ENCODE assay signal across 8 cellular contexts in the genomic region with DNA sequence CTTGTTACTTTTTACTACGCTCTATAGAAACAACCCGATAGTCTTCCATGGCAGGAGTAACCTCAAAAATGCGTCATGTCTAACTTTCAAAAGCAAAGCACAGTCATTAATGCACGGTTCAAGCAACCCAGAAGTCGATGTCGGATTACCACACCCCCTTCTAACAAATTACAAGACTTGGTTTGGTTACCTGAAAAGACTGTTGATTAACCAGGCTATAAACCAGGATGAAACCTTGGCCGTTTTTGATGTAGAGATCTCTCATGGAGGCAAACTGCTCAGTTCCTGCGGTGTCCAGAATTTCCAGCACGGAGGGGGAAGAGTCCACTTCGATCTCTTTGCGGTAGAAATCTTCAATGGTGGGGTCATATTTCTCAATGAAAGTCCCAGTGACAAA. TPM values are rescaled to one million over a fixed set of nuclear protein-coding genes. Genes with fewer than 3 reads are reported as not detected.
DNase-seq lines count a peak whose midpoint lies in the region; ATAC-seq and TF ChIP-seq lines count a peak whose summit lies in the region.

No MANE protein-coding gene starts in this region.

- H3K27me3 Mint-ChIP-seq in WTC11 (ENCODE audit: low read depth): no peaks in the 10 kb centered on the region

- H3K36me3 Mint-ChIP-seq in WTC11: peaks cover 9% of the 10 kb centered on the region

- H3K27ac Mint-ChIP-seq in WTC11: peak overlapping the region; percentile 87

- DNase-seq in NCI-H345 (lab: John Stamatoyannopoulos, UW): peak; percentile 41
- DNase-seq in NCI-H345 treated with DMSO at 0.1 percent for 48 hours (lab: John Stamatoyannopoulos, UW; ENCODE audit: unreplicated experiment): no peak
- DNase-seq in WTC11 (ENCODE audit: low spot score): no peak
- peak; percentile 59 for DNase-seq in fibroblast of mammary gland (ENCODE audit: low read depth)
- peak; percentile 48 for DNase-seq in retina

- peak; percentile 7 for ATAC-seq in HG03108 (IDR thresholded peaks at IDR 0.05; ENCODE audit: unreplicated experiment)
- no peak for ATAC-seq in WTC11
- ATAC-seq in GM18873 (IDR thresholded peaks at IDR 0.05; ENCODE audit: low FRiP score, unreplicated experiment): no peak
- no peak for ATAC-seq in GM19351 (IDR thresholded peaks at IDR 0.05; ENCODE audit: unreplicated experiment)

- TF ChIP-seq CTCF in WTC11 (IDR thresholded peaks at IDR 0.05) (no peak), fibroblast of mammary gland (conservative IDR thresholded peaks at IDR 0.05; ENCODE audit: control insufficient read depth, insufficient read depth, low read depth, low read length) (no peak)

- peaks cover 15% of the 10 kb centered on the region for H3K4me1 Mint-ChIP-seq in WTC11

- no peaks in the 10 kb centered on the region for H3K9me3 Mint-ChIP-seq in WTC11

- POLR2A ChIA-PET in WTC11 (lab: Charles Lee): no interaction called here

- peak overlapping the region; percentile 89 for H3K4me3 Mint-ChIP-seq in WTC11

- CTCF ChIA-PET in WTC11 (lab: Charles Lee): interaction anchor here (1.2 to 4.9 kb wide), 3 partner anchors 45 to 375 kb away, joined by 3 to 113 read pairs (median 3); no protein-coding TSS in a partner anchor

- peak overlapping the region; percentile 72 for H3K4me3 ChIP-seq in fibroblast of mammary gland (ENCODE audit: control insufficient read depth, low read depth, low read length)

TF ChIP-seq in WTC11, 78 proteins besides CTCF, POLR2A, EP300 and RAD21:
- TF ChIP-seq, protein P1, sequence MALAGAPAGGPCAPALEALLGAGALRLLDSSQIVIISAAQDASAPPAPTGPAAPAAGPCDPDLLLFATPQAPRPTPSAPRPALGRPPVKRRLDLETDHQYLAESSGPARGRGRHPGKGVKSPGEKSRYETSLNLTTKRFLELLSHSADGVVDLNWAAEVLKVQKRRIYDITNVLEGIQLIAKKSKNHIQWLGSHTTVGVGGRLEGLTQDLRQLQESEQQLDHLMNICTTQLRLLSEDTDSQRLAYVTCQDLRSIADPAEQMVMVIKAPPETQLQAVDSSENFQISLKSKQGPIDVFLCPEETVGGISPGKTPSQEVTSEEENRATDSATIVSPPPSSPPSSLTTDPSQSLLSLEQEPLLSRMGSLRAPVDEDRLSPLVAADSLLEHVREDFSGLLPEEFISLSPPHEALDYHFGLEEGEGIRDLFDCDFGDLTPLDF (CRISPR knock-in tag; IDR thresholded peaks at IDR 0.05): no peak
- TF ChIP-seq FOXP1 (CRISPR knock-in tag; IDR thresholded peaks at IDR 0.05; ENCODE audit: borderline replicate concordance): no peak
- TF ChIP-seq, protein P2, sequence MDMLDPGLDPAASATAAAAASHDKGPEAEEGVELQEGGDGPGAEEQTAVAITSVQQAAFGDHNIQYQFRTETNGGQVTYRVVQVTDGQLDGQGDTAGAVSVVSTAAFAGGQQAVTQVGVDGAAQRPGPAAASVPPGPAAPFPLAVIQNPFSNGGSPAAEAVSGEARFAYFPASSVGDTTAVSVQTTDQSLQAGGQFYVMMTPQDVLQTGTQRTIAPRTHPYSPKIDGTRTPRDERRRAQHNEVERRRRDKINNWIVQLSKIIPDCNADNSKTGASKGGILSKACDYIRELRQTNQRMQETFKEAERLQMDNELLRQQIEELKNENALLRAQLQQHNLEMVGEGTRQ (CRISPR knock-in tag; IDR thresholded peaks at IDR 0.05): no peak
- TF ChIP-seq, protein P3, sequence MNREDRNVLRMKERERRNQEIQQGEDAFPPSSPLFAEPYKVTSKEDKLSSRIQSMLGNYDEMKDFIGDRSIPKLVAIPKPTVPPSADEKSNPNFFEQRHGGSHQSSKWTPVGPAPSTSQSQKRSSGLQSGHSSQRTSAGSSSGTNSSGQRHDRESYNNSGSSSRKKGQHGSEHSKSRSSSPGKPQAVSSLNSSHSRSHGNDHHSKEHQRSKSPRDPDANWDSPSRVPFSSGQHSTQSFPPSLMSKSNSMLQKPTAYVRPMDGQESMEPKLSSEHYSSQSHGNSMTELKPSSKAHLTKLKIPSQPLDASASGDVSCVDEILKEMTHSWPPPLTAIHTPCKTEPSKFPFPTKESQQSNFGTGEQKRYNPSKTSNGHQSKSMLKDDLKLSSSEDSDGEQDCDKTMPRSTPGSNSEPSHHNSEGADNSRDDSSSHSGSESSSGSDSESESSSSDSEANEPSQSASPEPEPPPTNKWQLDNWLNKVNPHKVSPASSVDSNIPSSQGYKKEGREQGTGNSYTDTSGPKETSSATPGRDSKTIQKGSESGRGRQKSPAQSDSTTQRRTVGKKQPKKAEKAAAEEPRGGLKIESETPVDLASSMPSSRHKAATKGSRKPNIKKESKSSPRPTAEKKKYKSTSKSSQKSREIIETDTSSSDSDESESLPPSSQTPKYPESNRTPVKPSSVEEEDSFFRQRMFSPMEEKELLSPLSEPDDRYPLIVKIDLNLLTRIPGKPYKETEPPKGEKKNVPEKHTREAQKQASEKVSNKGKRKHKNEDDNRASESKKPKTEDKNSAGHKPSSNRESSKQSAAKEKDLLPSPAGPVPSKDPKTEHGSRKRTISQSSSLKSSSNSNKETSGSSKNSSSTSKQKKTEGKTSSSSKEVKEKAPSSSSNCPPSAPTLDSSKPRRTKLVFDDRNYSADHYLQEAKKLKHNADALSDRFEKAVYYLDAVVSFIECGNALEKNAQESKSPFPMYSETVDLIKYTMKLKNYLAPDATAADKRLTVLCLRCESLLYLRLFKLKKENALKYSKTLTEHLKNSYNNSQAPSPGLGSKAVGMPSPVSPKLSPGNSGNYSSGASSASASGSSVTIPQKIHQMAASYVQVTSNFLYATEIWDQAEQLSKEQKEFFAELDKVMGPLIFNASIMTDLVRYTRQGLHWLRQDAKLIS (CRISPR knock-in tag; IDR thresholded peaks at IDR 0.05; ENCODE audit: borderline replicate concordance): no peak
- no peak for TF ChIP-seq NFYB (CRISPR knock-in tag; conservative IDR thresholded peaks at IDR 0.05; ENCODE audit: low read depth)
- TF ChIP-seq GRHL2 (CRISPR knock-in tag; IDR thresholded peaks at IDR 0.05; ENCODE audit: insufficient replicate concordance, severe bottlenecking): no peak
- TF ChIP-seq NR1H2 (CRISPR knock-in tag; IDR thresholded peaks at IDR 0.05): no peak
- TF ChIP-seq, protein P4, sequence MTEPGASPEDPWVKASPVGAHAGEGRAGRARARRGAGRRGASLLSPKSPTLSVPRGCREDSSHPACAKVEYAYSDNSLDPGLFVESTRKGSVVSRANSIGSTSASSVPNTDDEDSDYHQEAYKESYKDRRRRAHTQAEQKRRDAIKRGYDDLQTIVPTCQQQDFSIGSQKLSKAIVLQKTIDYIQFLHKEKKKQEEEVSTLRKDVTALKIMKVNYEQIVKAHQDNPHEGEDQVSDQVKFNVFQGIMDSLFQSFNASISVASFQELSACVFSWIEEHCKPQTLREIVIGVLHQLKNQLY (CRISPR knock-in tag; IDR thresholded peaks at IDR 0.05): no peak
- TF ChIP-seq, protein P5, sequence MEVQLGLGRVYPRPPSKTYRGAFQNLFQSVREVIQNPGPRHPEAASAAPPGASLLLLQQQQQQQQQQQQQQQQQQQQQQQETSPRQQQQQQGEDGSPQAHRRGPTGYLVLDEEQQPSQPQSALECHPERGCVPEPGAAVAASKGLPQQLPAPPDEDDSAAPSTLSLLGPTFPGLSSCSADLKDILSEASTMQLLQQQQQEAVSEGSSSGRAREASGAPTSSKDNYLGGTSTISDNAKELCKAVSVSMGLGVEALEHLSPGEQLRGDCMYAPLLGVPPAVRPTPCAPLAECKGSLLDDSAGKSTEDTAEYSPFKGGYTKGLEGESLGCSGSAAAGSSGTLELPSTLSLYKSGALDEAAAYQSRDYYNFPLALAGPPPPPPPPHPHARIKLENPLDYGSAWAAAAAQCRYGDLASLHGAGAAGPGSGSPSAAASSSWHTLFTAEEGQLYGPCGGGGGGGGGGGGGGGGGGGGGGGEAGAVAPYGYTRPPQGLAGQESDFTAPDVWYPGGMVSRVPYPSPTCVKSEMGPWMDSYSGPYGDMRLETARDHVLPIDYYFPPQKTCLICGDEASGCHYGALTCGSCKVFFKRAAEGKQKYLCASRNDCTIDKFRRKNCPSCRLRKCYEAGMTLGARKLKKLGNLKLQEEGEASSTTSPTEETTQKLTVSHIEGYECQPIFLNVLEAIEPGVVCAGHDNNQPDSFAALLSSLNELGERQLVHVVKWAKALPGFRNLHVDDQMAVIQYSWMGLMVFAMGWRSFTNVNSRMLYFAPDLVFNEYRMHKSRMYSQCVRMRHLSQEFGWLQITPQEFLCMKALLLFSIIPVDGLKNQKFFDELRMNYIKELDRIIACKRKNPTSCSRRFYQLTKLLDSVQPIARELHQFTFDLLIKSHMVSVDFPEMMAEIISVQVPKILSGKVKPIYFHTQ (CRISPR knock-in tag; IDR thresholded peaks at IDR 0.05): no peak
- TF ChIP-seq, protein P6, sequence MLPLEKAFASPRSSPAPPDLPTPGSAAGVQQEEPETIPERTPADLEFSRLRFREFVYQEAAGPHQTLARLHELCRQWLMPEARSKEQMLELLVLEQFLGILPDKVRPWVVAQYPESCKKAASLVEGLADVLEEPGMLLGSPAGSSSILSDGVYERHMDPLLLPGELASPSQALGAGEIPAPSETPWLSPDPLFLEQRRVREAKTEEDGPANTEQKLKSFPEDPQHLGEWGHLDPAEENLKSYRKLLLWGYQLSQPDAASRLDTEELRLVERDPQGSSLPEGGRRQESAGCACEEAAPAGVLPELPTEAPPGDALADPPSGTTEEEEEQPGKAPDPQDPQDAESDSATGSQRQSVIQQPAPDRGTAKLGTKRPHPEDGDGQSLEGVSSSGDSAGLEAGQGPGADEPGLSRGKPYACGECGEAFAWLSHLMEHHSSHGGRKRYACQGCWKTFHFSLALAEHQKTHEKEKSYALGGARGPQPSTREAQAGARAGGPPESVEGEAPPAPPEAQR (CRISPR knock-in tag; IDR thresholded peaks at IDR 0.05): no peak
- no peak for TF ChIP-seq SOX15 (CRISPR knock-in tag; IDR thresholded peaks at IDR 0.05)
- no peak for TF ChIP-seq CREM (CRISPR knock-in tag; IDR thresholded peaks at IDR 0.05)
- TF ChIP-seq, protein P7, sequence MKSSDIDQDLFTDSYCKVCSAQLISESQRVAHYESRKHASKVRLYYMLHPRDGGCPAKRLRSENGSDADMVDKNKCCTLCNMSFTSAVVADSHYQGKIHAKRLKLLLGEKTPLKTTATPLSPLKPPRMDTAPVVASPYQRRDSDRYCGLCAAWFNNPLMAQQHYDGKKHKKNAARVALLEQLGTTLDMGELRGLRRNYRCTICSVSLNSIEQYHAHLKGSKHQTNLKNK (CRISPR knock-in tag; IDR thresholded peaks at IDR 0.05): no peak
- TF ChIP-seq EMX1 (CRISPR knock-in tag; IDR thresholded peaks at IDR 0.05): no peak
- TF ChIP-seq ZNF423 (CRISPR knock-in tag; IDR thresholded peaks at IDR 0.05): no peak
- no peak for TF ChIP-seq ZBTB21 (CRISPR knock-in tag; IDR thresholded peaks at IDR 0.05; ENCODE audit: borderline replicate concordance)

RNA-seq across cellular contexts. Expression of a gene that starts 2.4 kb away (rescaled TPM):
- 20.5 to 25.2 TPM (median 25.0 TPM) in 3 replicates for total RNA-seq in WTC11 (2021)

Comparison
In these comparisons a context has a peak if more than half of its experiments do, and no peak if none do; other contexts are left out.
1. DNase-seq: peak in NCI-H345 (single experiment), fibroblast of mammary gland (single experiment) and retina (single experiment); none in NCI-H345 treated with DMSO at 0.1 percent for 48 hours (single experiment) and WTC11 (single experiment).